ENCODE assay signal across 16 cellular contexts in the genomic region with DNA sequence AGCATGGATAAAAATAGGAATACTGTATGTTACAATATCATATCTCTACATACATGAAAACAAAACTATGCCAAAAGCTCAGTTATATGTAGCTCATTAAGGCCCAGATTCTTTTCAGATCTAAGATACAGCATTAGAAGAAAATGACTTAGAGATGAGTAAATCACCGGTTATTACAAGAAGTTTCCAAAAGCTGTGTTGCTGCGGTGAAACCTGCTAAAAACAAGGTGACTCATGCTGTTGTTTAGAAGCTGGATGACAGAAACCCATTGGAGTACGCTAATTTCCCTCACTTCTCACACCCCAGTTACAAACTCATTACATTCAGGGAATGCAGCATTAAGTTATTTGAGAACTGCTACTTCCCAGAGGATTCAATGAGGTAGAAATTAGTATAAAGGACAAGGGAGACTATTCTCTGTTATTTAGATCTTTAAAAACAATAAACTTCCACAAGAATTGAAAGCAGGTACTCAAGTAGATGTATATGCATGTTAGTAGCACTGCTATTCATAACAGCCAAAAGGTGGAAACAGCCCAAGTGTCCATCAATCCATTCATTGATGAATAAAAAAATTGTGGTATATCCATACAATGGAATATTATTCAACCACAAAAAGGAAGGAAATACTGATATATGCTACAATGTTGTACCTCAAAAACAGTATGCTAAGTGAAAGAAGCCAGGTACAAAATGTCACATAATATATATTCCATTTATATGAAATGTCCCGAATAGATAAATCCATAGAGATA. TPM values are rescaled to one million over a fixed set of nuclear protein-coding genes. Genes with fewer than 3 reads are reported as not detected.
A peak's percentile ranks its signal among the peaks of the same experiment; 100 is the strongest.
DNase-seq lines count a peak whose midpoint lies in the region; ATAC-seq, FAIRE-seq and TF ChIP-seq lines count a peak whose summit lies in the region.
"Had no signal": no experiment of that assay in that cellular context is flagged by ENCODE, and none has a peak within 500 bp of the region (broad histone marks: within the 10 kb centered on the region; RNA-seq: fewer than 3 reads in every experiment).

No MANE protein-coding gene starts in this region.

- no peak overlapping the region for H3K27ac ChIP-seq in IMR-90 (ENCODE audit: insufficient read depth, low read length)
- no peak overlapping the region for H3K27ac ChIP-seq in mesenchymal stem cell (ENCODE audit: low read length, poor library complexity, severe bottlenecking)
- H3K27ac ChIP-seq: C4-2B, gastroesophageal sphincter, left lung, skin epidermis had no signal

- intact Hi-C loops in IMR-90 (cut with micrococcal nuclease), result no loop called here

- no peak for DNase-seq in activated naive CD4-positive, alpha-beta T cell treated with anti-CD3 and anti-CD28 coated beads, Interleukin-2, amount 10 ng/mL, durations not matched to agents 7 days and 5 days
- peak; percentile 62 for DNase-seq in IMR-90
- peak; percentile 40 for DNase-seq in astrocyte of the spinal cord (ENCODE audit: low read depth, low spot score)
- DNase-seq in mesenchymal stem cell, result peak; percentile 74
- DNase-seq in GM12891 (ENCODE audit: insufficient read length, low spot score), result no peak
- DNase-seq in NOMO-1 (lab: John Stamatoyannopoulos, UW; ENCODE audit: unreplicated experiment in 2 of 2), result no peak
- DNase-seq: GF-D8; left lung; stimulated activated CD8-positive, alpha-beta memory T cell treated with anti-CD3 and anti-CD28 coated beads, Interleukin-4, amount 100 ng/mL, for 48 hours had no signal

- H4K5ac ChIP-seq in IMR-90 (ENCODE audit: low read depth, low read length), result no peak overlapping the region; the same call in 1 of the 2 replicates

- no TSS peak for BruUV-seq in IMR-90 (replicated peaks; lab: Mats Ljungman, UMichigan)

- H2AK9ac ChIP-seq in IMR-90 (replicated peaks; ENCODE audit: low read depth, low read length, poor library complexity), result no peak overlapping the region

- H2BK20ac ChIP-seq in IMR-90 (ENCODE audit: low read depth, low read length), result 0 out of 2 replicates have a peak overlapping the region, but pooled peaks have one; percentile 51

- H3K18ac ChIP-seq in IMR-90 (ENCODE audit: low read depth, low read length), result no peak overlapping the region; the same call in 1 of the 2 replicates
- H3K18ac ChIP-seq in mesenchymal stem cell (ENCODE audit: low read depth in 1 of 2, low read length in 2 of 2), result no peak overlapping the region

- no peaks in the 10 kb centered on the region for H3K9me3 Mint-ChIP-seq in activated naive CD4-positive, alpha-beta T cell treated with anti-CD3 and anti-CD28 coated beads, Interleukin-2, amount 50 U/mL, for 24 hours
- H3K9me3 Mint-ChIP-seq in activated naive CD4-positive, alpha-beta T cell treated with anti-CD3 and anti-CD28 coated beads, Interleukin-2, amount 10 ng/mL, durations not matched to agents 7 days and 5 days, result peaks cover 8% of the 10 kb centered on the region

- peak overlapping the region; percentile 68 for H2BK5ac ChIP-seq in IMR-90 (ENCODE audit: low read depth, low read length, poor library complexity, severe bottlenecking)
- H2BK5ac ChIP-seq in mesenchymal stem cell (ENCODE audit: low read depth, low read length, poor library complexity, severe bottlenecking), result no peak overlapping the region

- H3K23ac ChIP-seq in IMR-90 (ENCODE audit: low read depth, low read length) (no peak overlapping the region), mesenchymal stem cell (ENCODE audit: low read length in 2 of 2) (no peak overlapping the region)

- H2BK15ac ChIP-seq in IMR-90 (ENCODE audit: low read depth, low read length) (0 out of 3 replicates have a peak overlapping the region, but pooled peaks have one; percentile 47), mesenchymal stem cell (ENCODE audit: low read depth, poor library complexity, severe bottlenecking) (no peak overlapping the region)

- H4K91ac ChIP-seq in IMR-90 (ENCODE audit: insufficient read depth, low read depth, low read length) (0 out of 2 replicates have a peak overlapping the region, but pooled peaks have one; percentile 41), mesenchymal stem cell (ENCODE audit: low read length) (no peak overlapping the region)

- H3K27me3 ChIP-seq in IMR-90 (ENCODE audit: control insufficient read depth, insufficient read depth, low read length) (no peaks in the 10 kb centered on the region), mesenchymal stem cell (ENCODE audit: control insufficient read depth in 1 of 2, insufficient read depth in 1 of 2, low read length in 2 of 2) (no peaks in the 10 kb centered on the region)
- H3K27me3 ChIP-seq: gastroesophageal sphincter, left lung had no signal

- H3K4me3 ChIP-seq in IMR-90 (ENCODE audit: insufficient read depth, low read depth, low read length) (no peak overlapping the region), astrocyte of the spinal cord (ENCODE audit: low read depth, low read length) (no peak overlapping the region), mesenchymal stem cell (ENCODE audit: insufficient read depth in 1 of 2, low read depth in 1 of 2, low read length in 2 of 2) (no peak overlapping the region)
- H3K4me3 ChIP-seq: gastroesophageal sphincter, left lung, skin epidermis had no signal

- no peaks in the 10 kb centered on the region for H3K27me3 Mint-ChIP-seq in activated naive CD4-positive, alpha-beta T cell treated with anti-CD3 and anti-CD28 coated beads, Interleukin-2, amount 50 U/mL, for 24 hours
- H3K27me3 Mint-ChIP-seq in activated naive CD4-positive, alpha-beta T cell treated with anti-CD3 and anti-CD28 coated beads, Interleukin-2, amount 10 ng/mL, durations not matched to agents 7 days and 5 days, result no peaks in the 10 kb centered on the region

- TF ChIP-seq CTCF in IMR-90 (conservative IDR thresholded peaks at IDR 0.05; ENCODE audit: low read depth, low read length), result no peak
- no peak for TF ChIP-seq CTCF in astrocyte of the spinal cord (IDR thresholded peaks at IDR 0.05; ENCODE audit: low read depth, low read length)

- no peak for TF ChIP-seq POLR2A in IMR-90 (IDR thresholded peaks at IDR 0.05; ENCODE audit: low read depth, low read length)
- no peak for TF ChIP-seq POLR2A in GM12891 (IDR thresholded peaks at IDR 0.05; ENCODE audit: low read depth, low read length)

- no peak overlapping the region for H3K4me2 ChIP-seq in IMR-90 (ENCODE audit: low read depth, low read length)
- no peak overlapping the region for H3K4me2 ChIP-seq in mesenchymal stem cell (ENCODE audit: low read length, poor library complexity, severe bottlenecking)

- H3K14ac ChIP-seq in IMR-90 (replicated peaks; ENCODE audit: low read depth, low read length) (peak overlapping the region; percentile 84), mesenchymal stem cell (ENCODE audit: low read length in 2 of 2) (no peak overlapping the region)

- H2AFZ ChIP-seq in IMR-90 (replicated peaks; ENCODE audit: low read length, poor library complexity), result no peak overlapping the region
- H2AFZ ChIP-seq in mesenchymal stem cell (ENCODE audit: low read depth, low read length), result no peak overlapping the region

- H4K20me1 ChIP-seq in IMR-90 (ENCODE audit: insufficient read depth, low read length), result no peaks in the 10 kb centered on the region

- H2BK120ac ChIP-seq in IMR-90 (ENCODE audit: low read depth, low read length) (peak overlapping the region; percentile 68; the same call in 1 of the 2 replicates), mesenchymal stem cell (ENCODE audit: low read depth, low read length) (no peak overlapping the region)

- CTCF ChIA-PET in activated naive CD4-positive, alpha-beta T cell treated with anti-CD3 and anti-CD28 coated beads, Interleukin-2, amount 10 ng/mL, durations not matched to agents 7 days and 5 days (lab: Charles Lee), result no interaction called here
- CTCF ChIA-PET in IMR-90 (lab: Yijun Ruan, JAX), result interaction anchor here (1.4 kb wide), 1 partner anchor 10 kb away, joined by 5 read pairs; no protein-coding TSS in a partner anchor

- in situ Hi-C loops in IMR-90 (cut with MboI; ENCODE audit: low sequenced_read_pairs), result no loop called here
- in situ Hi-C loops in astrocyte of the spinal cord (cut with HindIII; ENCODE audit: low sequenced_read_pairs), result no loop called here

- H2BK12ac ChIP-seq in mesenchymal stem cell (ENCODE audit: low read length in 2 of 2), result no peak overlapping the region

- no peak for FAIRE-seq in GM12891 (lab: Jason Lieb, UNC)
- FAIRE-seq: RCC 7860, TTC549 had no signal

- no peak overlapping the region for H2AK5ac ChIP-seq in IMR-90 (ENCODE audit: low read depth, low read length)
- H2AK5ac ChIP-seq in mesenchymal stem cell (ENCODE audit: low read length, severe bottlenecking), result no peak overlapping the region

- no peak for TF ChIP-seq RAD21 in IMR-90 (IDR thresholded peaks at IDR 0.05; ENCODE audit: low read length)

- dilution Hi-C loops in IMR-90 (cut with HindIII; ENCODE audit: low sequenced_read_pairs, unreplicated experiment), result no loop called here

- H3K9me3 ChIP-seq in IMR-90 (ENCODE audit: control insufficient read depth, insufficient read depth, low read length), result no peaks in the 10 kb centered on the region
- H3K9me3 ChIP-seq in mesenchymal stem cell (ENCODE audit: control insufficient read depth, low read length), result peaks cover 6% of the 10 kb centered on the region

- WGBS in IMR-90 (ENCODE audit: extremely low coverage in 2 of 2, insufficient read length in 1 of 2), 2 experiments, result no CpG with 5 or more reads among the region's 4 CpGs
- WGBS in mesenchymal stem cell, result 35% methylated on average over 4 of the region's 4 CpGs

- H3K36me3 ChIP-seq in IMR-90 (ENCODE audit: control insufficient read depth, insufficient read depth, low read length) (no peaks in the 10 kb centered on the region), mesenchymal stem cell (ENCODE audit: control insufficient read depth in 1 of 2, insufficient read depth in 2 of 2, low read depth in 1 of 2, low read length in 2 of 2) (no peaks in the 10 kb centered on the region)
- H3K36me3 ChIP-seq: gastroesophageal sphincter, left lung had no signal

- H3K4me1 Mint-ChIP-seq in activated naive CD4-positive, alpha-beta T cell treated with anti-CD3 and anti-CD28 coated beads, Interleukin-2, amount 50 U/mL, for 24 hours, result peaks cover 22% of the 10 kb centered on the region
- H3K4me1 Mint-ChIP-seq in activated naive CD4-positive, alpha-beta T cell treated with anti-CD3 and anti-CD28 coated beads, Interleukin-2, amount 10 ng/mL, durations not matched to agents 7 days and 5 days, result no peaks in the 10 kb centered on the region

- H3K4me3 Mint-ChIP-seq in activated naive CD4-positive, alpha-beta T cell treated with anti-CD3 and anti-CD28 coated beads, Interleukin-2, amount 50 U/mL, for 24 hours, result peak overlapping the region; percentile 19
- H3K4me3 Mint-ChIP-seq in activated naive CD4-positive, alpha-beta T cell treated with anti-CD3 and anti-CD28 coated beads, Interleukin-2, amount 10 ng/mL, durations not matched to agents 7 days and 5 days, result no peak overlapping the region

- peak overlapping the region; percentile 23 for H3K27ac Mint-ChIP-seq in activated naive CD4-positive, alpha-beta T cell treated with anti-CD3 and anti-CD28 coated beads, Interleukin-2, amount 50 U/mL, for 24 hours
- H3K27ac Mint-ChIP-seq in activated naive CD4-positive, alpha-beta T cell treated with anti-CD3 and anti-CD28 coated beads, Interleukin-2, amount 10 ng/mL, durations not matched to agents 7 days and 5 days, result no peak overlapping the region

- H3K9ac ChIP-seq in IMR-90 (ENCODE audit: low read depth, low read length) (no peak overlapping the region), mesenchymal stem cell (ENCODE audit: low read length) (peak overlapping the region; percentile 61)

- no peak overlapping the region for H3K56ac ChIP-seq in IMR-90 (ENCODE audit: extremely low read depth, insufficient read depth, low read length)

- no peak overlapping the region for H3K4ac ChIP-seq in IMR-90 (ENCODE audit: low read depth, low read length)
- H3K4ac ChIP-seq in mesenchymal stem cell (ENCODE audit: low read depth in 1 of 2, low read length in 2 of 2), result no peak overlapping the region

- H3K4me1 ChIP-seq in IMR-90 (ENCODE audit: control insufficient read depth, insufficient read depth, low read length) (peaks cover 13% of the 10 kb centered on the region), mesenchymal stem cell (ENCODE audit: control insufficient read depth, insufficient read depth, low read depth, low read length) (no peaks in the 10 kb centered on the region)

- H4K8ac ChIP-seq in IMR-90 (ENCODE audit: low read depth in 2 of 2, low read length in 2 of 2) (0 out of 4 replicates have a peak overlapping the region, but pooled peaks of 1 of the 2 experiments have one; percentile 63), mesenchymal stem cell (ENCODE audit: low read length) (no peak overlapping the region)

- 0 out of 4 replicates have a peak, but pooled peaks cover 0 to 3% of the 10 kb centered on the region in 2 experiments for H3K79me1 ChIP-seq in IMR-90 (ENCODE audit: low read depth in 1 of 2, low read length in 2 of 2)
- peaks cover 1% of the 10 kb centered on the region for H3K79me1 ChIP-seq in mesenchymal stem cell (replicated peaks; ENCODE audit: low read length, poor library complexity, severe bottlenecking)

- H3K9me1 ChIP-seq in IMR-90 (ENCODE audit: insufficient read depth, low read length), result peaks cover 10% of the 10 kb centered on the region; the same call in 1 of the 2 replicates

- H3K36me3 Mint-ChIP-seq in activated naive CD4-positive, alpha-beta T cell treated with anti-CD3 and anti-CD28 coated beads, Interleukin-2, amount 50 U/mL, for 24 hours, result peaks cover 5% of the 10 kb centered on the region
- H3K36me3 Mint-ChIP-seq in activated naive CD4-positive, alpha-beta T cell treated with anti-CD3 and anti-CD28 coated beads, Interleukin-2, amount 10 ng/mL, durations not matched to agents 7 days and 5 days, result peaks cover 7% of the 10 kb centered on the region

- ATAC-seq in IMR-90 (ENCODE audit: low read depth) (no peak), esophagus mucosa (no peak)
- ATAC-seq: gastroesophageal sphincter, left lung had no signal

- POLR2A ChIA-PET in IMR-90 (lab: Charles Lee; ENCODE audit: unreplicated experiment), result no interaction called here

RNA-seq across cellular contexts. Expression of gene RBKS, which starts 32.6 kb away (rescaled TPM):
- total RNA-seq in IMR-90 (2012; rRNA removed), result 0.83 and 1.1 TPM in 2 replicates
- 1.1 and 1.4 TPM in 2 replicates for polyA plus RNA-seq in IMR-90 (2012; rRNA removed)
- 0.97 and 1.7 TPM in 2 replicates for polyA plus RNA-seq in IMR-90 (2012; cell fraction: cytosol; rRNA removed)
- polyA plus RNA-seq in IMR-90 (2012; cell fraction: nucleus; rRNA removed; ENCODE audit: low replicate concordance), result 1.2 and 1.8 TPM in 2 replicates
- 0.72 TPM for polyA plus RNA-seq in mesenchymal stem cell (2013, experiment 1 of 2)
- polyA plus RNA-seq in mesenchymal stem cell (2013, experiment 2 of 2), result 0.67 TPM
- total RNA-seq in esophagus mucosa, result 4.5 TPM
- 0.87 TPM for polyA plus RNA-seq in GM12891 (2012; ENCODE audit: low read depth, missing spikeins)

RNA-seq across cellular contexts. Expression of gene BABAM2, which starts 32.9 kb away (rescaled TPM):
- total RNA-seq in IMR-90 (2012; rRNA removed) (16.7 and 23.1 TPM in 2 replicates), esophagus mucosa (29.5 TPM)
- 20.3 and 20.9 TPM in 2 replicates for polyA plus RNA-seq in IMR-90 (2012; rRNA removed)
- 11.4 TPM in 2 replicates for polyA plus RNA-seq in IMR-90 (2012; cell fraction: cytosol; rRNA removed)
- 4.4 and 16.0 TPM in 2 replicates for polyA plus RNA-seq in IMR-90 (2012; cell fraction: nucleus; rRNA removed; ENCODE audit: low replicate concordance)
- 34.4 TPM for polyA plus RNA-seq in mesenchymal stem cell (2013, experiment 1 of 2)
- 34.0 TPM for polyA plus RNA-seq in mesenchymal stem cell (2013, experiment 2 of 2)
- polyA plus RNA-seq in GM12891 (2012; ENCODE audit: low read depth, missing spikeins), result 26.5 TPM

Comparison
In these comparisons a context has a peak if more than half of its experiments do, and no peak if none do; other contexts are left out.
1. DNase-seq: peak in IMR-90 (single experiment), astrocyte of the spinal cord (single experiment) and mesenchymal stem cell (single experiment); none in activated naive CD4-positive, alpha-beta T cell treated with anti-CD3 and anti-CD28 coated beads, Interleukin-2, amount 10 ng/mL, durations not matched to agents 7 days and 5 days (single experiment), GM12891 (single experiment) and NOMO-1 (0 of 2).